In genomic region chr22:36512333-36512732, GRCh38 we compare ENCODE assay signal across 30 cellular contexts.
"Had no signal": no experiment of that assay in that cellular context is flagged by ENCODE, and none has a peak within 500 bp of the region (broad histone marks: within the 10 kb centered on the region; RNA-seq: fewer than 3 reads in every experiment).

No MANE protein-coding gene starts in this region.

- H3K27ac ChIP-seq: SJSA1 had no signal

- H3K9ac ChIP-seq: SK-N-SH had no signal

- DNase-seq: activated CD4-positive, alpha-beta T cell treated with anti-CD3 and anti-CD28 coated beads for 36 hours; activated CD4-positive, alpha-beta T cell treated with anti-CD3 and anti-CD28 coated beads, Interleukin-2, amount 10 ng/mL, durations not matched to agents 7 days and 5 days; activated CD4-positive, alpha-beta T cell treated with anti-CD3 and anti-CD28 coated beads, Interleukin-2, amount 50 U/mL, for 48 hours; activated CD8-positive, alpha-beta T cell treated with anti-CD3 and anti-CD28 coated beads, Interleukin-2, amount 10 ng/mL, durations not matched to agents 7 days and 5 days; activated effector memory CD4-positive, alpha-beta T cell treated with Interleukin-2 at 50 U/mL for 16 hours; activated naive CD4-positive, alpha-beta T cell treated with anti-CD3 and anti-CD28 coated beads, Interleukin-2, amount 50 U/mL, for 16 hours; activated naive CD8-positive, alpha-beta T cell treated with anti-CD3 and anti-CD28 coated beads, Interleukin-2, amount 50 U/mL, for 24 hours; activated T-cell treated with anti-CD3 and anti-CD28 coated beads, Interleukin-2, amount 50 U/mL, for 4 hours; anterior cingulate cortex; caudate nucleus; cerebellar nuclear complex; Kasumi-1; KG1; MM.1S; MV-4-11; NCI-H1092; NCI-H1436 treated with DMSO at 0.1 percent for 48 hours; NCI-H1694 treated with DMSO at 0.1 percent for 48 hours; NCI-H2029; NCI-H2107; NCI-H345; NCI-H524 treated with DMSO at 0.1 percent for 48 hours; SHP77 treated with DMSO at 0.1 percent for 48 hours; SK-N-SH had no signal

- H3K9me3 ChIP-seq: SJSA1, SK-N-SH had no signal

- H3K4me2 ChIP-seq: SK-N-SH had no signal

- ATAC-seq: activated CD4-positive, alpha-beta T cell treated with anti-CD3 and anti-CD28 coated beads for 36 hours; activated CD4-positive, CD25-positive, alpha-beta regulatory T cell treated with anti-CD3 and anti-CD28 coated beads, Interleukin-2, amount 50 U/mL, for 24 hours; activated CD8-positive, alpha-beta T cell treated with anti-CD3 and anti-CD28 coated beads, Interleukin-2, amount 10 ng/mL, durations not matched to agents 7 days and 5 days; activated naive CD8-positive, alpha-beta T cell treated with anti-CD3 and anti-CD28 coated beads, Interleukin-2, amount 50 U/mL, for 24 hours; activated T-cell treated with anti-CD3 and anti-CD28 coated beads, Interleukin-2, amount 50 U/mL, for 4 hours; Panc1; WTC11 had no signal

- H3K27ac Mint-ChIP-seq: activated CD4-positive, alpha-beta T cell treated with anti-CD3 and anti-CD28 coated beads for 36 hours; activated CD8-positive, alpha-beta T cell treated with anti-CD3 and anti-CD28 coated beads, Interleukin-2, amount 10 ng/mL, durations not matched to agents 7 days and 5 days; activated naive CD8-positive, alpha-beta T cell treated with anti-CD3 and anti-CD28 coated beads, Interleukin-2, amount 50 U/mL, for 24 hours; T-helper 1 cell treated with Interleukin-12 subunit alpha and Interleukin-12 subunit beta and Interleukin-4 antibody, amounts not matched to agents 30 μg/mL and 1 μg/mL, for 36 hours; WTC11 had no signal

- H3K27me3 Mint-ChIP-seq: activated CD4-positive, alpha-beta T cell treated with anti-CD3 and anti-CD28 coated beads for 36 hours; activated CD4-positive, alpha-beta T cell treated with anti-CD3 and anti-CD28 coated beads, Interleukin-2, amount 10 ng/mL, durations not matched to agents 7 days and 5 days; activated naive CD8-positive, alpha-beta T cell treated with anti-CD3 and anti-CD28 coated beads, Interleukin-2, amount 50 U/mL, for 24 hours; brain had no signal

- H3K27me3 ChIP-seq: SJSA1 had no signal

- H3K9me3 Mint-ChIP-seq: activated CD4-positive, alpha-beta T cell treated with anti-CD3 and anti-CD28 coated beads, Interleukin-2, amount 10 ng/mL, durations not matched to agents 7 days and 5 days; activated naive CD8-positive, alpha-beta T cell treated with anti-CD3 and anti-CD28 coated beads, Interleukin-2, amount 50 U/mL, for 24 hours; activated T-cell treated with anti-CD3 and anti-CD28 coated beads, Interleukin-2, amount 50 U/mL, for 4 hours; brain; T-helper 1 cell treated with Interleukin-12 subunit alpha and Interleukin-12 subunit beta and Interleukin-4 antibody, amounts not matched to agents 30 μg/mL and 1 μg/mL, for 36 hours had no signal

- H3K4me3 ChIP-seq: SJSA1 had no signal

- H3K4me3 Mint-ChIP-seq: activated CD4-positive, alpha-beta T cell treated with anti-CD3 and anti-CD28 coated beads for 36 hours; activated CD4-positive, alpha-beta T cell treated with anti-CD3 and anti-CD28 coated beads, Interleukin-2, amount 10 ng/mL, durations not matched to agents 7 days and 5 days; activated CD8-positive, alpha-beta T cell treated with anti-CD3 and anti-CD28 coated beads, Interleukin-2, amount 10 ng/mL, durations not matched to agents 7 days and 5 days; activated naive CD8-positive, alpha-beta T cell treated with anti-CD3 and anti-CD28 coated beads, Interleukin-2, amount 50 U/mL, for 24 hours; activated T-cell treated with anti-CD3 and anti-CD28 coated beads, Interleukin-2, amount 50 U/mL, for 4 hours; brain; T-helper 1 cell treated with Interleukin-12 subunit alpha and Interleukin-12 subunit beta and Interleukin-4 antibody, amounts not matched to agents 30 μg/mL and 1 μg/mL, for 36 hours; WTC11 had no signal
